15 cellular contexts compared by ENCODE assay signal in genomic region chr2:142142595-142142994, GRCh38. TPM values are rescaled to one million over a fixed set of nuclear protein-coding genes. Genes with fewer than 3 reads are reported as not detected.
DNase-seq lines count a peak whose midpoint lies in the region; ATAC-seq and TF ChIP-seq lines count a peak whose summit lies in the region.
"Had no signal": no experiment of that assay in that cellular context is flagged by ENCODE, and none has a peak within 500 bp of the region (broad histone marks: within the 10 kb centered on the region; RNA-seq: fewer than 3 reads in every experiment).

No MANE protein-coding gene starts in this region.

- H3K27ac ChIP-seq in foreskin keratinocyte, result no peak overlapping the region
- no peak overlapping the region for H3K27ac ChIP-seq in GM23248

- no peaks in the 10 kb centered on the region for H3F3A ChIP-seq in GM23248 (ENCODE audit: insufficient read depth)

- H3K4me3 ChIP-seq in GM23248 (no peak overlapping the region), mucosa of descending colon (no peak overlapping the region)

- H3K27me3 Mint-ChIP-seq in activated CD4-positive, alpha-beta T cell treated with anti-CD3 and anti-CD28 coated beads, Interleukin-2, amount 10 ng/mL, durations not matched to agents 7 days and 5 days, result no peaks in the 10 kb centered on the region
- H3K27me3 Mint-ChIP-seq: CD4-positive, alpha-beta memory T cell had no signal

- intact Hi-C loops in mucosa of descending colon (cut with DNase I, micrococcal nuclease), result no loop called here

- POLR2A ChIA-PET in activated CD4-positive, alpha-beta T cell treated with anti-CD3 and anti-CD28 coated beads, Interleukin-2, amount 10 ng/mL, durations not matched to agents 7 days and 5 days (lab: Charles Lee), result no interaction called here

- no peaks in the 10 kb centered on the region for H3K9me3 Mint-ChIP-seq in activated CD4-positive, alpha-beta T cell treated with anti-CD3 and anti-CD28 coated beads, Interleukin-2, amount 10 ng/mL, durations not matched to agents 7 days and 5 days
- H3K9me3 Mint-ChIP-seq: HFFc6 had no signal

- H3K4me1 Mint-ChIP-seq in activated CD4-positive, alpha-beta T cell treated with anti-CD3 and anti-CD28 coated beads, Interleukin-2, amount 10 ng/mL, durations not matched to agents 7 days and 5 days, result no peaks in the 10 kb centered on the region
- H3K4me1 Mint-ChIP-seq: CD4-positive, alpha-beta memory T cell had no signal

- DNase-seq in Daoy (ENCODE audit: low read depth) (peak; percentile 4), NCI-H2171 (lab: John Stamatoyannopoulos, UW) (peak; percentile 50), foreskin keratinocyte (peak; percentile 72 to 84), GM23248 (no peak), mucosa of descending colon (no peak)
- DNase-seq in activated CD4-positive, alpha-beta T cell treated with anti-CD3 and anti-CD28 coated beads, Interleukin-2, amount 10 ng/mL, durations not matched to agents 7 days and 5 days, result no peak
- DNase-seq: BE2C; CD4-positive, alpha-beta memory T cell; HFFc6; NCI-H1417 treated with DMSO at 0.1 percent for 48 hours; NCI-H2029; NCI-H345 had no signal

- no peak overlapping the region for H3K4me2 ChIP-seq in GM23248 (ENCODE audit: unreplicated experiment)

- H3K9ac ChIP-seq in GM23248, result no peak overlapping the region

- H3K4me3 Mint-ChIP-seq in activated CD4-positive, alpha-beta T cell treated with anti-CD3 and anti-CD28 coated beads, Interleukin-2, amount 10 ng/mL, durations not matched to agents 7 days and 5 days, result no peak overlapping the region
- H3K4me3 Mint-ChIP-seq: CD4-positive, alpha-beta memory T cell; HFFc6 had no signal

- H3K4me1 ChIP-seq in foreskin keratinocyte, result no peaks in the 10 kb centered on the region
- no peaks in the 10 kb centered on the region for H3K4me1 ChIP-seq in GM23248 (ENCODE audit: insufficient read depth)
- no peaks in the 10 kb centered on the region for H3K4me1 ChIP-seq in mucosa of descending colon (ENCODE audit: low read depth)
- H3K4me1 ChIP-seq: BE2C had no signal

- H3K36me3 Mint-ChIP-seq in activated CD4-positive, alpha-beta T cell treated with anti-CD3 and anti-CD28 coated beads, Interleukin-2, amount 10 ng/mL, durations not matched to agents 7 days and 5 days (ENCODE audit: low read depth), result no peaks in the 10 kb centered on the region
- H3K36me3 Mint-ChIP-seq: CD4-positive, alpha-beta memory T cell had no signal

- TF ChIP-seq CTCF in foreskin keratinocyte (conservative IDR thresholded peaks at IDR 0.05), result no peak
- no peak for TF ChIP-seq CTCF in mucosa of descending colon (IDR thresholded peaks at IDR 0.05)

- CTCF ChIA-PET in activated CD4-positive, alpha-beta T cell treated with anti-CD3 and anti-CD28 coated beads, Interleukin-2, amount 10 ng/mL, durations not matched to agents 7 days and 5 days (lab: Charles Lee), result no interaction called here

- H3K27me3 ChIP-seq in foreskin keratinocyte (no peaks in the 10 kb centered on the region), GM23248 (replicated peaks; ENCODE audit: insufficient read depth) (peaks cover 10% of the 10 kb centered on the region)
- H3K27me3 ChIP-seq: BE2C had no signal

- no peaks in the 10 kb centered on the region for H3K79me2 ChIP-seq in GM23248 (ENCODE audit: insufficient read depth)

- H3K9me3 ChIP-seq in GM23248 (ENCODE audit: low read depth) (no peaks in the 10 kb centered on the region), mucosa of descending colon (no peaks in the 10 kb centered on the region)
- H3K9me3 ChIP-seq: BE2C had no signal

- no peak overlapping the region for H3K27ac Mint-ChIP-seq in activated CD4-positive, alpha-beta T cell treated with anti-CD3 and anti-CD28 coated beads, Interleukin-2, amount 10 ng/mL, durations not matched to agents 7 days and 5 days
- H3K27ac Mint-ChIP-seq: CD4-positive, alpha-beta memory T cell; HFFc6 had no signal

- no peaks in the 10 kb centered on the region for H3K9me2 ChIP-seq in GM23248 (ENCODE audit: insufficient read depth)

- 69 to 80% methylated on average over 3 of the region's 3 CpGs for WGBS in GM23248 (ENCODE audit: low coverage in 1 of 2, low lambda C conversion rate in 2 of 2, missing lambda C conversion rate in 2 of 2), 2 experiments

- no peak overlapping the region for H2AFZ ChIP-seq in GM23248

- H3K36me3 ChIP-seq in GM23248 (ENCODE audit: low read depth), result no peaks in the 10 kb centered on the region
- H3K36me3 ChIP-seq in mucosa of descending colon (ENCODE audit: low read depth), result no peaks in the 10 kb centered on the region
- H3K36me3 ChIP-seq: BE2C had no signal

- in situ Hi-C loops in GM23248 (cut with MboI), result no loop called here

- ATAC-seq in SK-N-SH treated with all-trans-retinoic acid at 6 μM for 48 hours (no peak), foreskin keratinocyte (peak; percentile 97), HG03095 (IDR thresholded peaks at IDR 0.05; ENCODE audit: unreplicated experiment) (no peak), mucosa of descending colon (no peak)

- no peaks in the 10 kb centered on the region for H4K20me1 ChIP-seq in GM23248 (ENCODE audit: insufficient read depth)

TF ChIP-seq in SK-N-SH treated with all-trans-retinoic acid at 6 μM for 48 hours, 23 proteins besides CTCF, POLR2A, EP300 and RAD21:
- TF ChIP-seq ISL1 (CRISPR knock-in tag; IDR thresholded peaks at IDR 0.05) (peak; percentile 40), ZC3H10 (CRISPR knock-in tag; IDR thresholded peaks at IDR 0.05) (no peak)
TF ChIP-seq in SK-N-SH treated with all-trans-retinoic acid at 6 μM for 48 hours: peak in this region for 1.

RNA-seq across cellular contexts. Expression of gene LRP1B, which starts 11.8 kb away (rescaled TPM):
- not detected in 2 replicates for total RNA-seq in Daoy (2014; rRNA removed; shearing (Covaris generic))
- 0.10 TPM in 1 of 2 replicates, not detected in the other for total RNA-seq in foreskin keratinocyte
- 0.02 TPM in 1 of 2 replicates, not detected in the other for polyA plus RNA-seq in foreskin keratinocyte
- not detected in 2 replicates for total RNA-seq in GM23248 (2014; rRNA removed; shearing (Covaris generic))
- not detected in 2 replicates for polyA plus RNA-seq in GM23248 (2016; fragmentation: Nextera tagmentation; extraction: Ambion mirVana)
- 1 to 10 TPM in 1 of 3 donors, under 1 TPM in 2; 0.12 to 1.6 (median 0.20) TPM for total RNA-seq in mucosa of descending colon
- total RNA-seq in activated CD4-positive, alpha-beta T cell treated with anti-CD3 and anti-CD28 coated beads, Interleukin-2, amount 10 ng/mL, durations not matched to agents 7 days and 5 days, result not detected
- total RNA-seq: CD4-positive, alpha-beta memory T cell; HFFc6; RPMI7951 had no signal
- polyA plus RNA-seq: CD4-positive, alpha-beta memory T cell had no signal

Comparison
In these comparisons a context has a peak if more than half of its experiments do, and no peak if none do; other contexts are left out.
1. DNase-seq: peak in Daoy (single experiment), NCI-H2171 (single experiment) and foreskin keratinocyte (2 of 2); none in GM23248 (single experiment), mucosa of descending colon (0 of 3) and activated CD4-positive, alpha-beta T cell treated with anti-CD3 and anti-CD28 coated beads, Interleukin-2, amount 10 ng/mL, durations not matched to agents 7 days and 5 days (single experiment).